ENCODE assay signal across 18 cellular contexts in the genomic region with DNA sequence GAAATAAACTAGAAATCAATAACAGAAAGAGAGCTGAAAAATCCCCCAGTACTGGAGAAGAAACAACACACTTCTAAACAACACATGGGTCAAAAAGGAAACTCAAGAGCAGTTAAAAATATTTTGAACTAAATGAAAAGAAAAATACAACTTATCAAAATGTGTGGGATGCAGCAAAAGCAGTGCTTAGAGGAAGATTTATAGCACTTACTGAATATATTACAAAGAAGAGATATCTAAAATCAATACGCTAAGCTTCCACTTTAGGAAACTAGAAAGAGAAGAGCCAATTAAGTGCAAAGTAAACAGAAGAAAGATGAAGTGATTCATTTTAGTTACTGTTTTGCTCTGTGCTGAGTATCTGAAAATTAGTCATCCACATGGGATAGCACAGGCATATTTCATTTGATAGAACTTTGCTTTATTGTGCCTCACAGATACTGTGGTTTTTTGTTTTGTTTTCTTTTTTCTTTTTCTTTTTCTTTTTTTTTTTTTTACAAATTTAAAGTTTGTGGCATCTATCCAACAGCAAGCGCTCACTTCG. TPM values are rescaled to one million over a fixed set of nuclear protein-coding genes. Genes with fewer than 3 reads are reported as not detected.
DNase-seq lines count a peak whose midpoint lies in the region; ATAC-seq, FAIRE-seq and TF ChIP-seq lines count a peak whose summit lies in the region.
"Had no signal": no experiment of that assay in that cellular context is flagged by ENCODE, and none has a peak within 500 bp of the region (broad histone marks: within the 10 kb centered on the region; RNA-seq: fewer than 3 reads in every experiment).

No MANE protein-coding gene starts in this region.

- peaks cover 5% of the 10 kb centered on the region for H3K27me3 Mint-ChIP-seq in GM23338 (ENCODE audit: insufficient read depth, low read depth, poor library complexity)

- H3K9me3 Mint-ChIP-seq in GM23338 = no peaks in the 10 kb centered on the region
- H3K9me3 Mint-ChIP-seq: H9 had no signal

- peaks cover 12% of the 10 kb centered on the region for H3K4me1 ChIP-seq in A549
- no peaks in the 10 kb centered on the region for H3K4me1 ChIP-seq in GM23338 (ENCODE audit: insufficient read depth)
- H3K4me1 ChIP-seq in HAP-1 = no peaks in the 10 kb centered on the region

- no peaks in the 10 kb centered on the region for H3F3A ChIP-seq in GM23338 (replicated peaks; ENCODE audit: low read depth)

- H3K36me3 Mint-ChIP-seq in GM23338 (ENCODE audit: low read depth) = no peaks in the 10 kb centered on the region
- H3K36me3 Mint-ChIP-seq: CD14-positive monocyte had no signal

- no peak for TF ChIP-seq CTCF in A549 (IDR thresholded peaks at IDR 0.05)
- no peak for TF ChIP-seq CTCF in GM23338 (conservative IDR thresholded peaks at IDR 0.05; ENCODE audit: low read depth in 2 of 2)

- H3K4me2 ChIP-seq in A549 (no peak overlapping the region), GM23338 (no peak overlapping the region)

- CTCF ChIA-PET in A549 (lab: Yijun Ruan, JAX) = interaction anchor here (1.0 to 1.7 kb wide), 3 partner anchors 12 to 232 kb away, joined by 3 to 5 read pairs (median 4); no protein-coding TSS in a partner anchor

- no peak overlapping the region for H2AFZ ChIP-seq in GM23338

- no peak overlapping the region for H3K4me3 Mint-ChIP-seq in GM23338
- H3K4me3 Mint-ChIP-seq: CD14-positive monocyte, H9 had no signal

- H3K9me2 ChIP-seq in GM23338 (ENCODE audit: insufficient read depth) = no peaks in the 10 kb centered on the region

- H3K27ac ChIP-seq in A549 (no peak overlapping the region), GM23338 (ENCODE audit: low read depth) (no peak overlapping the region)
- H3K27ac ChIP-seq: SJCRH30 had no signal

- no peak for TF ChIP-seq EP300 in A549 (IDR thresholded peaks at IDR 0.05)

- FAIRE-seq in A549 (lab: Jason Lieb, UNC) = peak; percentile 7
- peak; percentile 3 for FAIRE-seq in TTC549 (lab: Jason Lieb, UNC)

- POLR2A ChIA-PET in A549 (lab: Yijun Ruan, JAX) = interaction anchor here (1.4 kb wide), 1 partner anchor 16 kb away, joined by 3 read pairs; no protein-coding TSS in a partner anchor

- WGBS in A549 (ENCODE audit: missing lambda C conversion rate) = 88% methylated on average over 3 of the region's 3 CpGs

- in situ Hi-C loops in HAP-1 (cut with MboI; ENCODE audit: low sequenced_read_pairs) = no loop called here

- ATAC-seq in A549 (no peak), GM23338 (no peak)

- peaks cover 3% of the 10 kb centered on the region; the same call in 2 of the 3 replicates for H3K4me1 Mint-ChIP-seq in GM23338

- TF ChIP-seq RAD21 in A549 (conservative IDR thresholded peaks at IDR 0.05 in 1 of 2, IDR thresholded peaks at IDR 0.05 in 1 of 2) = no peak

- no peaks in the 10 kb centered on the region for H3K36me3 ChIP-seq in GM23338 (ENCODE audit: insufficient read depth)
- H3K36me3 ChIP-seq in HAP-1 (replicated peaks) = no peaks in the 10 kb centered on the region
- H3K36me3 ChIP-seq: SJCRH30 had no signal

- H3K27me3 ChIP-seq in GM23338 (ENCODE audit: insufficient read depth) = no peaks in the 10 kb centered on the region
- H3K27me3 ChIP-seq in HAP-1 (ENCODE audit: low read depth) = peaks cover 7% of the 10 kb centered on the region
- H3K27me3 ChIP-seq: SJCRH30 had no signal

- H3K9me3 ChIP-seq in A549 = peaks cover 8% of the 10 kb centered on the region; the same call in 2 of the 3 replicates
- no peaks in the 10 kb centered on the region; the same call in 1 of the 2 replicates for H3K9me3 ChIP-seq in HAP-1

- H3K4me3 ChIP-seq in A549 (no peak overlapping the region), GM23338 (no peak overlapping the region), HAP-1 (no peak overlapping the region)
- H3K4me3 ChIP-seq: SJCRH30 had no signal

- no peak for TF ChIP-seq POLR2A in A549 (IDR thresholded peaks at IDR 0.05; ENCODE audit: low read length)

- H4K20me1 ChIP-seq in GM23338 (replicated peaks; ENCODE audit: insufficient read depth) = no peaks in the 10 kb centered on the region

- no peak for DNase-seq in A549 (ENCODE audit: low read depth in 1 of 2, low spot score in 1 of 2)
- peak; percentile 12 for DNase-seq in DMS53 treated with DMSO at 0.1 percent for 48 hours (lab: John Stamatoyannopoulos, UW; ENCODE audit: unreplicated experiment)
- peak; percentile 71 for DNase-seq in kidney tubule cell (ENCODE audit: low spot score)
- no peak for DNase-seq in medulla oblongata (ENCODE audit: extremely low spot score)
- no peak for DNase-seq in GM23338 (ENCODE audit: low spot score)
- DNase-seq in HAP-1 (ENCODE audit: low spot score in 2 of 2) = no peak
- DNase-seq: AML-193, GF-D8, H9, Kasumi-1, MM.1S, NCI-H1092, NCI-H1436 treated with DMSO at 0.1 percent for 48 hours, NCI-H345, NCI-H524 treated with DMSO at 0.1 percent for 48 hours, SJCRH30 had no signal

- H3K79me2 ChIP-seq in GM23338 (replicated peaks; ENCODE audit: insufficient read depth) = no peaks in the 10 kb centered on the region

- H3K27ac Mint-ChIP-seq in GM23338 = no peak overlapping the region
- H3K27ac Mint-ChIP-seq: CD14-positive monocyte, H9 had no signal

TF ChIP-seq in A549, 52 proteins besides CTCF, POLR2A, EP300 and RAD21 (continues in another document):
- TF ChIP-seq, protein P1, sequence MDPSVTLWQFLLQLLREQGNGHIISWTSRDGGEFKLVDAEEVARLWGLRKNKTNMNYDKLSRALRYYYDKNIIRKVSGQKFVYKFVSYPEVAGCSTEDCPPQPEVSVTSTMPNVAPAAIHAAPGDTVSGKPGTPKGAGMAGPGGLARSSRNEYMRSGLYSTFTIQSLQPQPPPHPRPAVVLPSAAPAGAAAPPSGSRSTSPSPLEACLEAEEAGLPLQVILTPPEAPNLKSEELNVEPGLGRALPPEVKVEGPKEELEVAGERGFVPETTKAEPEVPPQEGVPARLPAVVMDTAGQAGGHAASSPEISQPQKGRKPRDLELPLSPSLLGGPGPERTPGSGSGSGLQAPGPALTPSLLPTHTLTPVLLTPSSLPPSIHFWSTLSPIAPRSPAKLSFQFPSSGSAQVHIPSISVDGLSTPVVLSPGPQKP (IDR thresholded peaks at IDR 0.05; ENCODE audit: low read depth, low read length) = no peak
- TF ChIP-seq RFX5 (IDR thresholded peaks at IDR 0.05) (no peak), EHF (CRISPR knock-in tag; IDR thresholded peaks at IDR 0.05) (no peak), BHLHE40 (IDR thresholded peaks at IDR 0.05; ENCODE audit: low read depth, low read length) (no peak), RCOR1 (IDR thresholded peaks at IDR 0.05; ENCODE audit: low read depth, low read length) (no peak), CHD2 (IDR thresholded peaks at IDR 0.05; ENCODE audit: low read length, partially characterized antibody) (no peak), HOXB5 (CRISPR knock-in tag; IDR thresholded peaks at IDR 0.05) (no peak), POLR2AphosphoS2 (conservative IDR thresholded peaks at IDR 0.05; ENCODE audit: low read length) (no peak), HEYL (CRISPR knock-in tag; IDR thresholded peaks at IDR 0.05) (no peak)
- TF ChIP-seq, protein P2, sequence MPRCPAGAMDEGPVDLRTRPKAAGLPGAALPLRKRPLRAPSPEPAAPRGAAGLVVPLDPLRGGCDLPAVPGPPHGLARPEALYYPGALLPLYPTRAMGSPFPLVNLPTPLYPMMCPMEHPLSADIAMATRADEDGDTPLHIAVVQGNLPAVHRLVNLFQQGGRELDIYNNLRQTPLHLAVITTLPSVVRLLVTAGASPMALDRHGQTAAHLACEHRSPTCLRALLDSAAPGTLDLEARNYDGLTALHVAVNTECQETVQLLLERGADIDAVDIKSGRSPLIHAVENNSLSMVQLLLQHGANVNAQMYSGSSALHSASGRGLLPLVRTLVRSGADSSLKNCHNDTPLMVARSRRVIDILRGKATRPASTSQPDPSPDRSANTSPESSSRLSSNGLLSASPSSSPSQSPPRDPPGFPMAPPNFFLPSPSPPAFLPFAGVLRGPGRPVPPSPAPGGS (IDR thresholded peaks at IDR 0.05) = no peak

TF ChIP-seq in GM23338, 12 proteins besides CTCF, POLR2A, EP300 and RAD21 (continues in another document):
- TF ChIP-seq, protein P3, sequence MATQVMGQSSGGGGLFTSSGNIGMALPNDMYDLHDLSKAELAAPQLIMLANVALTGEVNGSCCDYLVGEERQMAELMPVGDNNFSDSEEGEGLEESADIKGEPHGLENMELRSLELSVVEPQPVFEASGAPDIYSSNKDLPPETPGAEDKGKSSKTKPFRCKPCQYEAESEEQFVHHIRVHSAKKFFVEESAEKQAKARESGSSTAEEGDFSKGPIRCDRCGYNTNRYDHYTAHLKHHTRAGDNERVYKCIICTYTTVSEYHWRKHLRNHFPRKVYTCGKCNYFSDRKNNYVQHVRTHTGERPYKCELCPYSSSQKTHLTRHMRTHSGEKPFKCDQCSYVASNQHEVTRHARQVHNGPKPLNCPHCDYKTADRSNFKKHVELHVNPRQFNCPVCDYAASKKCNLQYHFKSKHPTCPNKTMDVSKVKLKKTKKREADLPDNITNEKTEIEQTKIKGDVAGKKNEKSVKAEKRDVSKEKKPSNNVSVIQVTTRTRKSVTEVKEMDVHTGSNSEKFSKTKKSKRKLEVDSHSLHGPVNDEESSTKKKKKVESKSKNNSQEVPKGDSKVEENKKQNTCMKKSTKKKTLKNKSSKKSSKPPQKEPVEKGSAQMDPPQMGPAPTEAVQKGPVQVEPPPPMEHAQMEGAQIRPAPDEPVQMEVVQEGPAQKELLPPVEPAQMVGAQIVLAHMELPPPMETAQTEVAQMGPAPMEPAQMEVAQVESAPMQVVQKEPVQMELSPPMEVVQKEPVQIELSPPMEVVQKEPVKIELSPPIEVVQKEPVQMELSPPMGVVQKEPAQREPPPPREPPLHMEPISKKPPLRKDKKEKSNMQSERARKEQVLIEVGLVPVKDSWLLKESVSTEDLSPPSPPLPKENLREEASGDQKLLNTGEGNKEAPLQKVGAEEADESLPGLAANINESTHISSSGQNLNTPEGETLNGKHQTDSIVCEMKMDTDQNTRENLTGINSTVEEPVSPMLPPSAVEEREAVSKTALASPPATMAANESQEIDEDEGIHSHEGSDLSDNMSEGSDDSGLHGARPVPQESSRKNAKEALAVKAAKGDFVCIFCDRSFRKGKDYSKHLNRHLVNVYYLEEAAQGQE (IDR thresholded peaks at IDR 0.05; ENCODE audit: unreplicated experiment) = no peak
- no peak for TF ChIP-seq ZNF331 (CRISPR knock-in tag; IDR thresholded peaks at IDR 0.05; ENCODE audit: low read depth)
- no peak for TF ChIP-seq NANOG (IDR thresholded peaks at IDR 0.05; ENCODE audit: borderline replicate concordance)
- TF ChIP-seq EZH2phosphoT487 (IDR thresholded peaks at IDR 0.05; ENCODE audit: unreplicated experiment) = no peak
- TF ChIP-seq ZNF114 (CRISPR knock-in tag; IDR thresholded peaks at IDR 0.05) = no peak
- no peak for TF ChIP-seq STAT1 (IDR thresholded peaks at IDR 0.05; ENCODE audit: unreplicated experiment)
- no peak for TF ChIP-seq EZH2 (IDR thresholded peaks at IDR 0.05; ENCODE audit: low read depth, unreplicated experiment)

RNA-seq across cellular contexts. Expression of a gene that starts 17.0 kb away (rescaled TPM):
- polyA plus RNA-seq in A549 (2011; rRNA removed) = 3.5 and 3.6 TPM in 2 replicates
- 2.5 and 3.2 TPM in 2 replicates for polyA plus RNA-seq in A549 (2012; cell fraction: cytosol; rRNA removed)
- polyA plus RNA-seq in A549 (2012; cell fraction: nucleus; rRNA removed) = 1.9 and 3.8 TPM in 2 replicates
- polyA plus RNA-seq in A549 (2017; fragmentation: RNase III; extraction: RNeasy Plus Mini Kit Qiagen cat#74134 plus additional on column Dnase treatment) = 5.2 to 7.1 TPM (median 5.3 TPM) in 3 replicates
- polyA minus RNA-seq in A549 (2011; rRNA and poly(A)+ RNA removed) = 4.1 and 5.3 TPM in 2 replicates
- 2.6 and 6.5 TPM in 2 replicates for total RNA-seq in GM23338 (2014; rRNA removed; shearing (Covaris generic))
- 1.1 and 1.4 TPM in 2 replicates for polyA plus RNA-seq in GM23338 (2016; fragmentation: Nextera tagmentation; extraction: Ambion mirVana)

Comparison
In these comparisons a context has a peak if more than half of its experiments do, and no peak if none do; other contexts are left out.
1. DNase-seq: peak in DMS53 treated with DMSO at 0.1 percent for 48 hours (single experiment) and kidney tubule cell (single experiment); none in A549 (0 of 2), medulla oblongata (single experiment), GM23338 (single experiment) and HAP-1 (0 of 2).